16 cellular contexts compared by ENCODE assay signal in genomic region chr2:143463717-143464116, GRCh38.
DNase-seq lines count a peak whose midpoint lies in the region; ATAC-seq and TF ChIP-seq lines count a peak whose summit lies in the region.
"Had no signal": no experiment of that assay in that cellular context is flagged by ENCODE, and none has a peak within 500 bp of the region (broad histone marks: within the 10 kb centered on the region; RNA-seq: fewer than 3 reads in every experiment).

No MANE protein-coding gene starts in this region.

- H4K20me1 ChIP-seq in DND-41 (ENCODE audit: insufficient read depth, low read length), result no peaks in the 10 kb centered on the region

- H3K27ac Mint-ChIP-seq in CD4-positive, alpha-beta memory T cell, result peak overlapping the region in 1 of 7 donors; percentile 19
- H3K27ac Mint-ChIP-seq: HFFc6 had no signal

- H3K27ac ChIP-seq in DND-41 (ENCODE audit: low read length), result no peak overlapping the region
- H3K27ac ChIP-seq in CD4-positive, alpha-beta memory T cell (ENCODE audit: low read depth, low read length), result no peak overlapping the region
- peak overlapping the region in 1 of 2 donors; percentile 44 for H3K27ac ChIP-seq in tibial artery
- H3K27ac ChIP-seq in trophoblast cell (ENCODE audit: low read depth, low read length), result no peak overlapping the region

- H3K27me3 ChIP-seq in DND-41 (ENCODE audit: insufficient read depth, low read length, poor library complexity) (no peaks in the 10 kb centered on the region), tibial artery (no peaks in the 10 kb centered on the region), trophoblast cell (ENCODE audit: insufficient read depth, low read length) (no peaks in the 10 kb centered on the region)
- H3K27me3 ChIP-seq in CD4-positive, alpha-beta memory T cell (ENCODE audit: insufficient read depth, low read length), result no peaks in the 10 kb centered on the region

- peaks cover 27% of the 10 kb centered on the region in 2 donors for H3K36me3 Mint-ChIP-seq in CD4-positive, alpha-beta memory T cell

- H3K9me3 ChIP-seq in DND-41 (ENCODE audit: insufficient read depth, low read length, severe bottlenecking), result no peaks in the 10 kb centered on the region
- no peaks in the 10 kb centered on the region for H3K9me3 ChIP-seq in CD4-positive, alpha-beta memory T cell (ENCODE audit: control insufficient read depth in 1 of 2, low read length in 2 of 2)
- H3K9me3 ChIP-seq in tibial artery, result no peaks in the 10 kb centered on the region
- H3K9me3 ChIP-seq in trophoblast cell (ENCODE audit: insufficient read depth, low read depth, low read length), result no peaks in the 10 kb centered on the region
- H3K9me3 ChIP-seq: SK-N-SH had no signal

- H3K14ac ChIP-seq in trophoblast cell (ENCODE audit: low read length), result no peak overlapping the region

- H3K36me3 ChIP-seq in DND-41 (ENCODE audit: insufficient read depth, low read length) (peaks cover 23% of the 10 kb centered on the region), tibial artery (no peaks in the 10 kb centered on the region), trophoblast cell (ENCODE audit: control insufficient read depth in 1 of 2, insufficient read depth in 2 of 2, low read length in 2 of 2) (no peaks in the 10 kb centered on the region)
- H3K36me3 ChIP-seq in CD4-positive, alpha-beta memory T cell (ENCODE audit: insufficient read depth, low read length), result no peaks in the 10 kb centered on the region

- no peak overlapping the region for H4K91ac ChIP-seq in trophoblast cell (ENCODE audit: low read depth, low read length)

- CTCF ChIA-PET in CD4-positive, alpha-beta memory T cell (lab: Charles Lee; ENCODE audit: partially characterized antibody), result no interaction called here

- H2AFZ ChIP-seq in DND-41 (ENCODE audit: low read depth, low read length) (no peak overlapping the region), trophoblast cell (ENCODE audit: insufficient read depth, low read length, poor library complexity) (no peak overlapping the region)

- H3K4me1 ChIP-seq in DND-41 (ENCODE audit: insufficient read depth, low read length) (no peaks in the 10 kb centered on the region), tibial artery (peaks cover 0 to 37% (median 9%) of the 10 kb centered on the region in 4 donors), trophoblast cell (ENCODE audit: control insufficient read depth in 1 of 2, insufficient read depth in 2 of 2, low read length in 2 of 2) (no peaks in the 10 kb centered on the region)
- H3K4me1 ChIP-seq in CD4-positive, alpha-beta memory T cell (ENCODE audit: insufficient read depth, low read length), result no peaks in the 10 kb centered on the region

- no peak overlapping the region for H3K4me3 ChIP-seq in DND-41 (ENCODE audit: low read depth in 1 of 2, low read length in 2 of 2)
- H3K4me3 ChIP-seq in CD4-positive, alpha-beta memory T cell (ENCODE audit: low read length in 2 of 2), result no peak overlapping the region
- no peak overlapping the region for H3K4me3 ChIP-seq in tibial artery
- no peak overlapping the region for H3K4me3 ChIP-seq in trophoblast cell (ENCODE audit: low read depth, low read length)

- no peaks in the 10 kb centered on the region for H3K27me3 Mint-ChIP-seq in CD4-positive, alpha-beta memory T cell

- no peak overlapping the region for H2BK120ac ChIP-seq in trophoblast cell (ENCODE audit: insufficient read depth, low read length, poor library complexity)

- H2BK5ac ChIP-seq in trophoblast cell (ENCODE audit: low read depth, low read length, poor library complexity), result no peak overlapping the region

- no peak overlapping the region for H3K4ac ChIP-seq in trophoblast cell (ENCODE audit: low read depth, low read length)

- no peak overlapping the region for H3K18ac ChIP-seq in trophoblast cell (ENCODE audit: low read length)

- no peak for DNase-seq in DND-41
- no peak for DNase-seq in COLO829 (ENCODE audit: low spot score)
- no peak for DNase-seq in CD4-positive, alpha-beta memory T cell
- DNase-seq in tibial artery, result no peak
- DNase-seq in trophoblast cell, result no peak
- DNase-seq: activated CD4-positive, alpha-beta T cell treated with anti-CD3 and anti-CD28 coated beads, Interleukin-2, amount 50 U/mL, for 48 hours; AML-193; aorta; HFFc6; hippocampal formation; mesenchymal stem cell; NCI-H526 treated with DMSO at 0.1 percent for 48 hours; SK-N-SH had no signal

- TF ChIP-seq CTCF in DND-41 (IDR thresholded peaks at IDR 0.05; ENCODE audit: borderline replicate concordance, extremely low read depth, low read length, poor library complexity, severe bottlenecking) (no peak), tibial artery (IDR thresholded peaks at IDR 0.05) (no peak)

- H3K4me1 Mint-ChIP-seq in CD4-positive, alpha-beta memory T cell, result peaks cover 14 to 53% (median 27%) of the 10 kb centered on the region in 4 donors

- no peak overlapping the region for H2AK5ac ChIP-seq in trophoblast cell (ENCODE audit: low read length)

- H3K79me1 ChIP-seq in trophoblast cell (ENCODE audit: low read length), result no peaks in the 10 kb centered on the region

- H3K4me2 ChIP-seq in DND-41 (ENCODE audit: insufficient read depth, low read length) (no peak overlapping the region), trophoblast cell (ENCODE audit: low read length) (no peak overlapping the region)
- H3K4me2 ChIP-seq: SK-N-SH had no signal

- H2BK12ac ChIP-seq in trophoblast cell (ENCODE audit: low read length), result no peak overlapping the region

- intact Hi-C loops in CD4-positive, alpha-beta memory T cell (cut with micrococcal nuclease), result no loop called here
- intact Hi-C loops in tibial artery (cut with DNase I; ENCODE audit: low total_unique reads), result no loop called here

- H3K9ac ChIP-seq in DND-41 (ENCODE audit: low read depth, low read length), result no peak overlapping the region
- no peak overlapping the region for H3K9ac ChIP-seq in trophoblast cell (ENCODE audit: low read length)
- H3K9ac ChIP-seq: SK-N-SH had no signal

- no peak overlapping the region for H4K8ac ChIP-seq in trophoblast cell (ENCODE audit: low read depth, low read length)

- H3K9me3 Mint-ChIP-seq in CD4-positive, alpha-beta memory T cell, result no peaks in the 10 kb centered on the region
- H3K9me3 Mint-ChIP-seq: HFFc6 had no signal

- H3K23ac ChIP-seq in trophoblast cell (ENCODE audit: low read length), result no peak overlapping the region

- ATAC-seq in DND-41 (ENCODE audit: insufficient read depth, low read depth) (peak; percentile 56; the same call in 1 of the 3 replicates), GM19035 (IDR thresholded peaks at IDR 0.05; ENCODE audit: unreplicated experiment) (peak; percentile 40), HG02678 (IDR thresholded peaks at IDR 0.05; ENCODE audit: unreplicated experiment) (peak; percentile 58), HG03520 (IDR thresholded peaks at IDR 0.05; ENCODE audit: unreplicated experiment) (peak; percentile 32)

- H3K4me3 Mint-ChIP-seq in CD4-positive, alpha-beta memory T cell, result no peak overlapping the region
- H3K4me3 Mint-ChIP-seq: HFFc6 had no signal

- H3K79me2 ChIP-seq in DND-41 (ENCODE audit: insufficient read depth, low read length) (no peaks in the 10 kb centered on the region), trophoblast cell (ENCODE audit: control insufficient read depth, insufficient read depth, low read length, poor library complexity) (no peaks in the 10 kb centered on the region)

- no peak overlapping the region for H4K12ac ChIP-seq in trophoblast cell (ENCODE audit: low read depth, low read length)

- POLR2A ChIA-PET in CD4-positive, alpha-beta memory T cell (lab: Charles Lee; ENCODE audit: partially characterized antibody), result no interaction called here
